ENCODE assay signal across 8 cellular contexts in genomic region chr11:10540546-10540914, GRCh38. TPM values are rescaled to one million over a fixed set of nuclear protein-coding genes. Genes with fewer than 3 reads are reported as not detected.
DNase-seq lines count a peak whose midpoint lies in the region; ATAC-seq and TF ChIP-seq lines count a peak whose summit lies in the region.

No MANE protein-coding gene starts in this region.

- peaks cover 2% of the 10 kb centered on the region for H3K27me3 Mint-ChIP-seq in endodermal cell (ENCODE audit: insufficient read depth)

- in situ Hi-C loops in Panc1 (cut with HindIII; ENCODE audit: low pct_unique_long_range_greater_than_20kb, low sequenced_read_pairs): no loop called here

- BruUV-seq in A673 (replicated peaks; lab: Mats Ljungman, UMichigan) (no TSS peak), Panc1 (replicated peaks; lab: Mats Ljungman, UMichigan) (no TSS peak)

- H3K36me3 Mint-ChIP-seq in endodermal cell (ENCODE audit: low read depth): no peaks in the 10 kb centered on the region

- H3K27me3 ChIP-seq in A673 (replicated peaks; ENCODE audit: insufficient read depth, low read depth, low read length, poor library complexity) (no peaks in the 10 kb centered on the region), Panc1 (ENCODE audit: control insufficient read depth, insufficient read depth, low read length) (no peaks in the 10 kb centered on the region), endodermal cell (ENCODE audit: control insufficient read depth, insufficient read depth, low read length, poor library complexity, severe bottlenecking) (no peaks in the 10 kb centered on the region), mononuclear cell (ENCODE audit: insufficient read depth, low read length) (no peaks in the 10 kb centered on the region)

- intact Hi-C loops in A673 (cut with micrococcal nuclease; ENCODE audit: unreplicated experiment): no loop called here
- intact Hi-C loops in Panc1 (cut with micrococcal nuclease; ENCODE audit: unreplicated experiment): loop anchor here (10.0 kb wide), 1 partner anchor 136 kb away; no protein-coding TSS in a partner anchor

- H3K9me3 Mint-ChIP-seq in endodermal cell: peaks cover 4% of the 10 kb centered on the region

- ATAC-seq in GM18861 (IDR thresholded peaks at IDR 0.05; ENCODE audit: unreplicated experiment): peak; percentile 2
- peak; percentile 23 for ATAC-seq in HG03045 (IDR thresholded peaks at IDR 0.05; ENCODE audit: unreplicated experiment)
- ATAC-seq in Panc1: peak; percentile 71

- peak overlapping the region; percentile 79 for H3K9ac ChIP-seq in endodermal cell (ENCODE audit: extremely low read depth, low read length, poor library complexity, severe bottlenecking)

- 0% methylated on average over 8 to 25 of the region's 25 CpGs for WGBS in endodermal cell (ENCODE audit: insufficient coverage in 1 of 2, insufficient read length in 1 of 2), 2 experiments
- under 1% methylated on average over 25 of the region's 25 CpGs for WGBS in urinary bladder

- DNase-seq in A673 (ENCODE audit: low spot score): no peak
- no peak for DNase-seq in Panc1 (ENCODE audit: low read depth, low spot score)
- DNase-seq in endodermal cell: no peak
- no peak for DNase-seq in NCI-H524 treated with DMSO at 0.1 percent for 48 hours (lab: John Stamatoyannopoulos, UW)

- H3K9me3 ChIP-seq in A673 (ENCODE audit: low read depth, low read length, poor library complexity, severe bottlenecking) (no peaks in the 10 kb centered on the region), Panc1 (ENCODE audit: control insufficient read depth, insufficient read depth, low read depth, low read length) (peaks cover 9% of the 10 kb centered on the region; the same call in 1 of the 2 replicates), endodermal cell (ENCODE audit: control insufficient read depth, low read length) (peaks cover 4% of the 10 kb centered on the region), mononuclear cell (ENCODE audit: low read depth, low read length) (no peaks in the 10 kb centered on the region)

- H3K36me3 ChIP-seq in A673 (ENCODE audit: insufficient read depth, low read length, poor library complexity, severe bottlenecking) (no peaks in the 10 kb centered on the region), Panc1 (ENCODE audit: control insufficient read depth, insufficient read depth, low read length) (no peaks in the 10 kb centered on the region), endodermal cell (ENCODE audit: control insufficient read depth, insufficient read depth, low read length) (no peaks in the 10 kb centered on the region), urinary bladder (ENCODE audit: insufficient read depth) (no peaks in the 10 kb centered on the region)

- POLR2A ChIA-PET in A673 (lab: Charles Lee; ENCODE audit: low non-redundant PET) (no interaction called here), Panc1 (lab: Charles Lee) (interaction anchor here (0.6 to 1.1 kb wide), 3 partner anchors 51 to 575 kb away, joined by 3 to 5 read pairs (median 4); no protein-coding TSS in a partner anchor)

- TF ChIP-seq CTCF in A673 (conservative IDR thresholded peaks at IDR 0.05; ENCODE audit: low read depth, low read length): no peak
- TF ChIP-seq CTCF in Panc1 (IDR thresholded peaks at IDR 0.05): no peak
- no peak for TF ChIP-seq CTCF in endodermal cell (conservative IDR thresholded peaks at IDR 0.05)

- peak overlapping the region; percentile 63 for H3K4me3 ChIP-seq in A673 (ENCODE audit: low read depth, low read length, poor library complexity, severe bottlenecking)
- H3K4me3 ChIP-seq in Panc1 (ENCODE audit: low read depth in 2 of 2, low read length in 2 of 2): peak overlapping the region; percentile 76 to 88
- peak overlapping the region; percentile 84 for H3K4me3 ChIP-seq in endodermal cell (ENCODE audit: low read length)
- H3K4me3 ChIP-seq in mononuclear cell (ENCODE audit: low read length): peak overlapping the region; percentile 75
- H3K4me3 ChIP-seq in urinary bladder (ENCODE audit: low read depth, low read length): peak overlapping the region; percentile 74

- CTCF ChIA-PET in A673 (lab: Charles Lee) (interaction anchor here (0.6 to 1.5 kb wide), 6 partner anchors 9 to 77 kb away, joined by 3 to 6 read pairs (median 3); no protein-coding TSS in a partner anchor), Panc1 (lab: Charles Lee) (interaction anchor here (0.5 to 1.5 kb wide), 6 partner anchors 17 to 236 kb away, joined by 3 to 7 read pairs (median 4); partner anchors contain the start of genes ADM and AMPD3)

- H3K27ac ChIP-seq in A673 (ENCODE audit: low read depth, low read length, poor library complexity, severe bottlenecking) (peak overlapping the region; percentile 96), Panc1 (ENCODE audit: low read length) (peak overlapping the region; percentile 81), endodermal cell (ENCODE audit: low read depth, low read length) (no peak overlapping the region), urinary bladder (ENCODE audit: low read depth) (peak overlapping the region; percentile 93)

- H3K4me3 Mint-ChIP-seq in endodermal cell: peak overlapping the region; percentile 83

- H3K4me1 Mint-ChIP-seq in endodermal cell: no peaks in the 10 kb centered on the region

- H3K27ac Mint-ChIP-seq in endodermal cell: peak overlapping the region; percentile 90

- peaks cover 25% of the 10 kb centered on the region for H3K4me1 ChIP-seq in A673 (ENCODE audit: insufficient read depth, low read length, poor library complexity, severe bottlenecking)
- peaks cover 21% of the 10 kb centered on the region for H3K4me1 ChIP-seq in Panc1 (ENCODE audit: control insufficient read depth, insufficient read depth, low read length)
- H3K4me1 ChIP-seq in endodermal cell (ENCODE audit: control insufficient read depth, insufficient read depth, low read length): no peaks in the 10 kb centered on the region
- H3K4me1 ChIP-seq in mononuclear cell (ENCODE audit: insufficient read depth, low read length): peaks cover 32% of the 10 kb centered on the region
- peaks cover 2% of the 10 kb centered on the region for H3K4me1 ChIP-seq in urinary bladder (ENCODE audit: insufficient read depth)

RNA-seq across cellular contexts. Expression of gene RNF141, which starts 0.5 kb away (rescaled TPM):
- 36.4 and 48.4 TPM in 2 replicates for total RNA-seq in A673 (2021)
- 35.8 TPM for total RNA-seq in Panc1 (2021; ENCODE audit: unreplicated experiment)
- polyA plus RNA-seq in Panc1 (2012; ENCODE audit: insufficient read length): 27.8 TPM
- 10 to 100 TPM; 34.7 to 42.2 TPM for total RNA-seq in endodermal cell
- 32.0 TPM for polyA plus RNA-seq in endodermal cell (2013, experiment 1 of 2)
- 31.3 TPM for polyA plus RNA-seq in endodermal cell (2013, experiment 2 of 2)
- 30.6 TPM for total RNA-seq in mononuclear cell
- total RNA-seq in urinary bladder: 52.0 TPM
- polyA plus RNA-seq in urinary bladder: 16.4 TPM

RNA-seq across cellular contexts. Expression of gene LYVE1, which starts 27.9 kb away (rescaled TPM):
- 0.11 and 0.15 TPM in 2 replicates for total RNA-seq in A673 (2021)
- total RNA-seq in Panc1 (2021; ENCODE audit: unreplicated experiment): 0.31 TPM
- polyA plus RNA-seq in Panc1 (2012; ENCODE audit: insufficient read length): not detected
- not detected for total RNA-seq in endodermal cell
- polyA plus RNA-seq in endodermal cell (2013, experiment 1 of 2): not detected
- polyA plus RNA-seq in endodermal cell (2013, experiment 2 of 2): not detected
- under 0.01 TPM for total RNA-seq in mononuclear cell
- 141 TPM for total RNA-seq in urinary bladder
- polyA plus RNA-seq in urinary bladder: 99.9 TPM

Comparison
In these comparisons a context has a peak if more than half of its experiments do, and no peak if none do; other contexts are left out.
1. ATAC-seq: peak in every context shown above with its lines; median percentile 71 in Panc1; 23 in HG03045; 2 in GM18861.
2. RNA of gene LYVE1, which starts 27.9 kb away (total RNA-seq): 141 TPM in urinary bladder (single experiment); 0.31 TPM in Panc1 (single experiment), 0.11 to 0.15 TPM in A673, not detected in endodermal cell and under 0.01 TPM in mononuclear cell (single experiment); every median in the first group is over 100 times any median in the second.
3. Peak in every context shown above with its lines, with median percentiles within 50 percentile points of each other: H3K4me3 ChIP-seq.